8 cellular contexts compared by ENCODE assay signal in the genomic region with DNA sequence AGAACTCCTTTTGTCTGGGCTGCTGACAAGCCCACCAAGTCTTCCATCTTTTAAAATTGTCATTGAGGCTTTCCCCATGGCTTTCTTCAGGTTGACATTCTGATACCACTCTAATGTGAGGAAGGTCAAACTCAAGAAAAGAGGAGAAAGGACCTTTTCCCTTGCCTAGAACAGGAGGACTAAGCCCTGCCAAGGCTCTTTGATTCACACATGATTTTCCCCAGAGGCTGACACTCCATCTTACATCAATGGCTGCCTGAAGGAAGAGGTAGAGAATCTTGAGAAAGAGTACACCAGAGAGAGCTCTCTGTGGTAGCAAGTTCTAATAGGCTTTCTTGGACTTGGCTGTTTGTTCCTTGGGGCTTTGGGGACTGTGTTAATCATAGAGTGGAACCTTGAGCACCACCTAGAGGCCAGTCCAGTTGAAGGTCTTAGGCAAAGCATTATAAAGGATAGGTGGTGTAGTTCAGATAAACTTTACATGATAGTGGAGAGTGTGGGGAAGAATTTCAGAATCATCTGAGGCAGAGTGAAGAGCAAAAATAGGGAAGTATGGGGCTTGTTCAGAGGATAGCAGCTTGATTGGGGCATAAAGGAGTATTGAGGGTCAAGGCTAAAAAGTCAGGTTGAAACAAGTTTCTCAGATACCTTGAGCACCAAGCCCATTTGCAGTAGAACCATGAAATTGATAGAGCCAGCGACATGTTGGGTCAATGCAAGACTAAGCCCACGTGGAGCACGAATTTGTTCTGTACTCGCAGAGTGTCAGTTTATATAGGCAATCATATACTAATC. TPM values are rescaled to one million over a fixed set of nuclear protein-coding genes. Genes with fewer than 3 reads are reported as not detected.
DNase-seq lines count a peak whose midpoint lies in the region; ATAC-seq and TF ChIP-seq lines count a peak whose summit lies in the region.

No MANE protein-coding gene starts in this region.

- H3K4me3 ChIP-seq in HFF-Myc (replicated peaks; ENCODE audit: low read depth, low read length) (no peak overlapping the region), left lung (no peak overlapping the region)

- no peaks in the 10 kb centered on the region for H3K27me3 Mint-ChIP-seq in WTC11 (ENCODE audit: low read depth)

- intact Hi-C loops in left lung (cut with DNase I) = no loop called here

- H3K9me3 Mint-ChIP-seq in WTC11 = peaks cover 6% of the 10 kb centered on the region

- CTCF ChIA-PET in WTC11 (lab: Charles Lee) = interaction anchor here (0.6 to 3.3 kb wide), 11 partner anchors 38 to 557 kb away, joined by 3 to 48 read pairs (median 3); a partner anchor contains a TSS

- peak; percentile 98 for ATAC-seq in WTC11
- ATAC-seq in left lung = peak; percentile 92

- peaks cover 29% of the 10 kb centered on the region for H3K36me3 Mint-ChIP-seq in WTC11

- 0 out of 2 replicates have a peak, but pooled peaks cover 1% of the 10 kb centered on the region for H3K4me1 Mint-ChIP-seq in WTC11

- peaks cover 0 to 84% of the 10 kb centered on the region in 2 donors for H3K36me3 ChIP-seq in left lung

- peak; percentile 69 for DNase-seq in DMS 273 (lab: John Stamatoyannopoulos, UW; ENCODE audit: unreplicated experiment)
- no peak for DNase-seq in DMS 273 treated with DMSO at 0.1 percent for 48 hours (lab: John Stamatoyannopoulos, UW)
- DNase-seq in HFF-Myc (ENCODE audit: extremely low read depth, low read depth) = peak; percentile 38
- peak; percentile 29 for DNase-seq in NCI-H1694 (lab: John Stamatoyannopoulos, UW)
- DNase-seq in WTC11 (ENCODE audit: low spot score) = peak; percentile 70
- peak; percentile 51 for DNase-seq in cerebellum (ENCODE audit: low spot score)
- DNase-seq in left lung = peak in 1 of 2 donors; percentile 48
- DNase-seq in stimulated activated CD8-positive, alpha-beta memory T cell treated with anti-CD3 and anti-CD28 coated beads, Interleukin-12 subunit alpha, Interleukin-12 subunit beta, amount 100 ng/mL, for 4 hours (ENCODE audit: low read depth) = peak; percentile 15

- no peaks in the 10 kb centered on the region for H3K27me3 ChIP-seq in left lung

- no peak overlapping the region for H3K27ac Mint-ChIP-seq in WTC11

- POLR2A ChIA-PET in WTC11 (lab: Charles Lee) = no interaction called here

- H3K4me3 Mint-ChIP-seq in WTC11 = no peak overlapping the region

- H3K9me3 ChIP-seq in left lung = no peaks in the 10 kb centered on the region

- no peak overlapping the region for H3K27ac ChIP-seq in left lung

- no peaks in the 10 kb centered on the region for H3K4me1 ChIP-seq in left lung

- peak; percentile 83 for TF ChIP-seq CTCF in HFF-Myc (IDR thresholded peaks at IDR 0.05; ENCODE audit: low read depth, low read length, missing control alignments)
- TF ChIP-seq CTCF in WTC11 (IDR thresholded peaks at IDR 0.05) = no peak; the same call in 1 of the 2 replicates
- peak; percentile 45 to 56 for TF ChIP-seq CTCF in left lung (IDR thresholded peaks at IDR 0.05)

TF ChIP-seq in WTC11, 78 proteins besides CTCF, POLR2A, EP300 and RAD21:
- TF ChIP-seq OVOL2 (CRISPR knock-in tag; IDR thresholded peaks at IDR 0.05; ENCODE audit: borderline replicate concordance) (no peak), NFATC4 (CRISPR knock-in tag; IDR thresholded peaks at IDR 0.05) (no peak), RORB (CRISPR knock-in tag; IDR thresholded peaks at IDR 0.05) (no peak)
- TF ChIP-seq, protein P1, sequence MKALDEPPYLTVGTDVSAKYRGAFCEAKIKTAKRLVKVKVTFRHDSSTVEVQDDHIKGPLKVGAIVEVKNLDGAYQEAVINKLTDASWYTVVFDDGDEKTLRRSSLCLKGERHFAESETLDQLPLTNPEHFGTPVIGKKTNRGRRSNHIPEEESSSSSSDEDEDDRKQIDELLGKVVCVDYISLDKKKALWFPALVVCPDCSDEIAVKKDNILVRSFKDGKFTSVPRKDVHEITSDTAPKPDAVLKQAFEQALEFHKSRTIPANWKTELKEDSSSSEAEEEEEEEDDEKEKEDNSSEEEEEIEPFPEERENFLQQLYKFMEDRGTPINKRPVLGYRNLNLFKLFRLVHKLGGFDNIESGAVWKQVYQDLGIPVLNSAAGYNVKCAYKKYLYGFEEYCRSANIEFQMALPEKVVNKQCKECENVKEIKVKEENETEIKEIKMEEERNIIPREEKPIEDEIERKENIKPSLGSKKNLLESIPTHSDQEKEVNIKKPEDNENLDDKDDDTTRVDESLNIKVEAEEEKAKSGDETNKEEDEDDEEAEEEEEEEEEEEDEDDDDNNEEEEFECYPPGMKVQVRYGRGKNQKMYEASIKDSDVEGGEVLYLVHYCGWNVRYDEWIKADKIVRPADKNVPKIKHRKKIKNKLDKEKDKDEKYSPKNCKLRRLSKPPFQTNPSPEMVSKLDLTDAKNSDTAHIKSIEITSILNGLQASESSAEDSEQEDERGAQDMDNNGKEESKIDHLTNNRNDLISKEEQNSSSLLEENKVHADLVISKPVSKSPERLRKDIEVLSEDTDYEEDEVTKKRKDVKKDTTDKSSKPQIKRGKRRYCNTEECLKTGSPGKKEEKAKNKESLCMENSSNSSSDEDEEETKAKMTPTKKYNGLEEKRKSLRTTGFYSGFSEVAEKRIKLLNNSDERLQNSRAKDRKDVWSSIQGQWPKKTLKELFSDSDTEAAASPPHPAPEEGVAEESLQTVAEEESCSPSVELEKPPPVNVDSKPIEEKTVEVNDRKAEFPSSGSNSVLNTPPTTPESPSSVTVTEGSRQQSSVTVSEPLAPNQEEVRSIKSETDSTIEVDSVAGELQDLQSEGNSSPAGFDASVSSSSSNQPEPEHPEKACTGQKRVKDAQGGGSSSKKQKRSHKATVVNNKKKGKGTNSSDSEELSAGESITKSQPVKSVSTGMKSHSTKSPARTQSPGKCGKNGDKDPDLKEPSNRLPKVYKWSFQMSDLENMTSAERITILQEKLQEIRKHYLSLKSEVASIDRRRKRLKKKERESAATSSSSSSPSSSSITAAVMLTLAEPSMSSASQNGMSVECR (CRISPR knock-in tag; IDR thresholded peaks at IDR 0.05; ENCODE audit: borderline replicate concordance) = no peak
- TF ChIP-seq, protein P2, sequence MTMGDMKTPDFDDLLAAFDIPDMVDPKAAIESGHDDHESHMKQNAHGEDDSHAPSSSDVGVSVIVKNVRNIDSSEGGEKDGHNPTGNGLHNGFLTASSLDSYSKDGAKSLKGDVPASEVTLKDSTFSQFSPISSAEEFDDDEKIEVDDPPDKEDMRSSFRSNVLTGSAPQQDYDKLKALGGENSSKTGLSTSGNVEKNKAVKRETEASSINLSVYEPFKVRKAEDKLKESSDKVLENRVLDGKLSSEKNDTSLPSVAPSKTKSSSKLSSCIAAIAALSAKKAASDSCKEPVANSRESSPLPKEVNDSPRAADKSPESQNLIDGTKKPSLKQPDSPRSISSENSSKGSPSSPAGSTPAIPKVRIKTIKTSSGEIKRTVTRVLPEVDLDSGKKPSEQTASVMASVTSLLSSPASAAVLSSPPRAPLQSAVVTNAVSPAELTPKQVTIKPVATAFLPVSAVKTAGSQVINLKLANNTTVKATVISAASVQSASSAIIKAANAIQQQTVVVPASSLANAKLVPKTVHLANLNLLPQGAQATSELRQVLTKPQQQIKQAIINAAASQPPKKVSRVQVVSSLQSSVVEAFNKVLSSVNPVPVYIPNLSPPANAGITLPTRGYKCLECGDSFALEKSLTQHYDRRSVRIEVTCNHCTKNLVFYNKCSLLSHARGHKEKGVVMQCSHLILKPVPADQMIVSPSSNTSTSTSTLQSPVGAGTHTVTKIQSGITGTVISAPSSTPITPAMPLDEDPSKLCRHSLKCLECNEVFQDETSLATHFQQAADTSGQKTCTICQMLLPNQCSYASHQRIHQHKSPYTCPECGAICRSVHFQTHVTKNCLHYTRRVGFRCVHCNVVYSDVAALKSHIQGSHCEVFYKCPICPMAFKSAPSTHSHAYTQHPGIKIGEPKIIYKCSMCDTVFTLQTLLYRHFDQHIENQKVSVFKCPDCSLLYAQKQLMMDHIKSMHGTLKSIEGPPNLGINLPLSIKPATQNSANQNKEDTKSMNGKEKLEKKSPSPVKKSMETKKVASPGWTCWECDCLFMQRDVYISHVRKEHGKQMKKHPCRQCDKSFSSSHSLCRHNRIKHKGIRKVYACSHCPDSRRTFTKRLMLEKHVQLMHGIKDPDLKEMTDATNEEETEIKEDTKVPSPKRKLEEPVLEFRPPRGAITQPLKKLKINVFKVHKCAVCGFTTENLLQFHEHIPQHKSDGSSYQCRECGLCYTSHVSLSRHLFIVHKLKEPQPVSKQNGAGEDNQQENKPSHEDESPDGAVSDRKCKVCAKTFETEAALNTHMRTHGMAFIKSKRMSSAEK (CRISPR knock-in tag; IDR thresholded peaks at IDR 0.05; ENCODE audit: borderline replicate concordance) = no peak
- TF ChIP-seq, protein P3, sequence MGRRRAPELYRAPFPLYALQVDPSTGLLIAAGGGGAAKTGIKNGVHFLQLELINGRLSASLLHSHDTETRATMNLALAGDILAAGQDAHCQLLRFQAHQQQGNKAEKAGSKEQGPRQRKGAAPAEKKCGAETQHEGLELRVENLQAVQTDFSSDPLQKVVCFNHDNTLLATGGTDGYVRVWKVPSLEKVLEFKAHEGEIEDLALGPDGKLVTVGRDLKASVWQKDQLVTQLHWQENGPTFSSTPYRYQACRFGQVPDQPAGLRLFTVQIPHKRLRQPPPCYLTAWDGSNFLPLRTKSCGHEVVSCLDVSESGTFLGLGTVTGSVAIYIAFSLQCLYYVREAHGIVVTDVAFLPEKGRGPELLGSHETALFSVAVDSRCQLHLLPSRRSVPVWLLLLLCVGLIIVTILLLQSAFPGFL (CRISPR knock-in tag; IDR thresholded peaks at IDR 0.05; ENCODE audit: borderline replicate concordance) = no peak

RNA-seq across cellular contexts. Expression of a gene that starts 36.7 kb away (rescaled TPM):
- 26.4 to 27.6 TPM (median 26.6 TPM) in 3 replicates for total RNA-seq in WTC11 (2021)
- 153 TPM for total RNA-seq in cerebellum
- total RNA-seq in left lung = 10 to 100 TPM; 76.5 to 93.1 TPM
